21 cellular contexts compared by ENCODE assay signal in genomic region chr14:55188686-55189295, GRCh38. TPM values are rescaled to one million over a fixed set of nuclear protein-coding genes. Genes with fewer than 3 reads are reported as not detected.
DNase-seq lines count a peak whose midpoint lies in the region; ATAC-seq, FAIRE-seq and TF ChIP-seq lines count a peak whose summit lies in the region.
"Had no signal": no experiment of that assay in that cellular context is flagged by ENCODE, and none has a peak within 500 bp of the region (broad histone marks: within the 10 kb centered on the region; RNA-seq: fewer than 3 reads in every experiment).

No MANE protein-coding gene starts in this region.

- H4K5ac ChIP-seq in IMR-90 (ENCODE audit: low read depth, low read length) = no peak overlapping the region

- H2BK20ac ChIP-seq in IMR-90 (ENCODE audit: low read depth, low read length) = no peak overlapping the region

- no peak overlapping the region for H3K9ac ChIP-seq in IMR-90 (ENCODE audit: low read depth, low read length)

- H3K36me3 ChIP-seq in IMR-90 (ENCODE audit: control insufficient read depth, insufficient read depth, low read length) = 0 out of 2 replicates have a peak, but pooled peaks cover 2% of the 10 kb centered on the region
- H3K36me3 ChIP-seq: heart left ventricle, uterus had no signal

- H3K4me3 ChIP-seq in IMR-90 (ENCODE audit: insufficient read depth, low read depth, low read length) = no peak overlapping the region
- H3K4me3 ChIP-seq: heart left ventricle, MG63, uterus had no signal

- H4K8ac ChIP-seq in IMR-90 (ENCODE audit: low read depth in 2 of 2, low read length in 2 of 2) = no peak overlapping the region

- no peak for DNase-seq in activated T-cell treated with anti-CD3 and anti-CD28 coated beads, Interleukin-2, amount 50 U/mL, for 72 hours
- DNase-seq in activated T-cell treated with anti-CD3 and anti-CD28 coated beads, Interleukin-2, amount 50 U/mL, for 48 hours = no peak
- DNase-seq in IMR-90 (peak; percentile 31), osteocyte (ENCODE audit: extremely low spot score, unreplicated experiment) (no peak), left lobe of liver (ENCODE audit: low spot score) (no peak), GM12892 (ENCODE audit: insufficient read length) (no peak), GM12891 (ENCODE audit: insufficient read length, low spot score) (no peak)
- no peak for DNase-seq in central memory CD8-positive, alpha-beta T cell (ENCODE audit: low spot score in 2 of 2)
- DNase-seq: activated gamma-delta T cell; C1 segment of cervical spinal cord; EL; heart left ventricle; left colon; MG63; NK-92 treated with Interleukin-12 subunit alpha and Interleukin-12 subunit beta, amount 100 ng/mL, for 24 hours; right cardiac atrium; stimulated activated CD4-positive, alpha-beta T cell treated with anti-CD3 and anti-CD28 coated beads, Interleukin-2, amount 100 ng/mL, for 48 hours; uterus had no signal

- H3K56ac ChIP-seq in IMR-90 (ENCODE audit: extremely low read depth, insufficient read depth, low read length) = no peak overlapping the region

- TF ChIP-seq RAD21 in IMR-90 (IDR thresholded peaks at IDR 0.05; ENCODE audit: low read length) = no peak

- no peaks in the 10 kb centered on the region for H4K20me1 ChIP-seq in IMR-90 (ENCODE audit: insufficient read depth, low read length)

- H2BK120ac ChIP-seq in IMR-90 (ENCODE audit: low read depth, low read length) = no peak overlapping the region

- WGBS in IMR-90 (ENCODE audit: extremely low coverage in 2 of 2, insufficient read length in 1 of 2), 2 experiments = no CpG with 5 or more reads among the region's 4 CpGs

- no peak overlapping the region for H2BK15ac ChIP-seq in IMR-90 (ENCODE audit: low read depth, low read length)

- FAIRE-seq in GM12892 (lab: Jason Lieb, UNC) (no peak), GM12891 (lab: Jason Lieb, UNC) (no peak)
- FAIRE-seq: H54 had no signal

- no peak overlapping the region for H2AK9ac ChIP-seq in IMR-90 (replicated peaks; ENCODE audit: low read depth, low read length, poor library complexity)

- no peak overlapping the region for H3K14ac ChIP-seq in IMR-90 (replicated peaks; ENCODE audit: low read depth, low read length)

- H3K9me3 ChIP-seq in IMR-90 (ENCODE audit: control insufficient read depth, insufficient read depth, low read length) = no peaks in the 10 kb centered on the region
- H3K9me3 ChIP-seq: heart left ventricle, MG63, uterus had no signal

- H3K27me3 ChIP-seq in IMR-90 (ENCODE audit: control insufficient read depth, insufficient read depth, low read length) = no peaks in the 10 kb centered on the region
- H3K27me3 ChIP-seq: heart left ventricle, MG63, uterus had no signal

- CTCF ChIA-PET in IMR-90 (lab: Yijun Ruan, JAX) = interaction anchor here (0.5 to 1.1 kb wide), 2 partner anchors 11 to 151 kb away, joined by 3 to 4 read pairs; no protein-coding TSS in a partner anchor

- H3K27me3 Mint-ChIP-seq in activated T-cell treated with anti-CD3 and anti-CD28 coated beads, Interleukin-2, amount 50 U/mL, for 72 hours (ENCODE audit: low read depth) = no peaks in the 10 kb centered on the region
- no peaks in the 10 kb centered on the region for H3K27me3 Mint-ChIP-seq in central memory CD8-positive, alpha-beta T cell
- no peaks in the 10 kb centered on the region for H3K27me3 Mint-ChIP-seq in osteocyte (ENCODE audit: unreplicated experiment)
- H3K27me3 Mint-ChIP-seq: stimulated activated memory B cell treated with anti-CD40 and anti-IgM and Interleukin-4, amounts not matched to agents 10 μg/mL and 1 μg/mL and 100 μg/mL, for 72 hours had no signal

- BruUV-seq in IMR-90 (replicated peaks; lab: Mats Ljungman, UMichigan) = no TSS peak

- ATAC-seq in activated T-cell treated with anti-CD3 and anti-CD28 coated beads, Interleukin-2, amount 50 U/mL, for 72 hours (replicated peaks in 1 of 2) = no peak
- ATAC-seq in IMR-90 (ENCODE audit: low read depth) = no peak
- ATAC-seq in central memory CD8-positive, alpha-beta T cell (replicated peaks; ENCODE audit: extremely low read depth, poor library complexity, severe bottlenecking) = no peak
- no peak for ATAC-seq in left lobe of liver
- ATAC-seq: heart left ventricle; left colon; right cardiac atrium; stimulated activated memory B cell treated with anti-CD40 and anti-IgM and Interleukin-4, amounts not matched to agents 10 μg/mL and 1 μg/mL and 100 μg/mL, for 72 hours had no signal

- H3K4me1 ChIP-seq in IMR-90 (ENCODE audit: control insufficient read depth, insufficient read depth, low read length) = no peaks in the 10 kb centered on the region
- H3K4me1 ChIP-seq: uterus had no signal

- H3K4me2 ChIP-seq in IMR-90 (ENCODE audit: low read depth, low read length) = peak overlapping the region; percentile 56; the same call in 1 of the 2 replicates

- no peak overlapping the region for H2AFZ ChIP-seq in IMR-90 (replicated peaks; ENCODE audit: low read length, poor library complexity)

- no peak overlapping the region for H4K91ac ChIP-seq in IMR-90 (ENCODE audit: insufficient read depth, low read depth, low read length)

- no peak overlapping the region for H3K27ac ChIP-seq in IMR-90 (ENCODE audit: insufficient read depth, low read length)
- H3K27ac ChIP-seq: heart left ventricle, HL-60, uterus had no signal

- no peak overlapping the region for H3K23ac ChIP-seq in IMR-90 (ENCODE audit: low read depth, low read length)

- H3K4me3 Mint-ChIP-seq in activated T-cell treated with anti-CD3 and anti-CD28 coated beads, Interleukin-2, amount 50 U/mL, for 72 hours = peak overlapping the region; percentile 95 to 96
- peak overlapping the region; percentile 34 for H3K4me3 Mint-ChIP-seq in central memory CD8-positive, alpha-beta T cell
- H3K4me3 Mint-ChIP-seq in osteocyte (ENCODE audit: unreplicated experiment) = no peak overlapping the region
- H3K4me3 Mint-ChIP-seq: stimulated activated memory B cell treated with anti-CD40 and anti-IgM and Interleukin-4, amounts not matched to agents 10 μg/mL and 1 μg/mL and 100 μg/mL, for 72 hours had no signal

- peaks cover 5 to 22% of the 10 kb centered on the region in 2 donors for H3K36me3 Mint-ChIP-seq in activated T-cell treated with anti-CD3 and anti-CD28 coated beads, Interleukin-2, amount 50 U/mL, for 72 hours (ENCODE audit: insufficient read depth in 2 of 2)
- peaks cover 4% of the 10 kb centered on the region for H3K36me3 Mint-ChIP-seq in central memory CD8-positive, alpha-beta T cell (ENCODE audit: insufficient read depth)
- no peaks in the 10 kb centered on the region for H3K36me3 Mint-ChIP-seq in osteocyte (ENCODE audit: unreplicated experiment)
- H3K36me3 Mint-ChIP-seq: stimulated activated memory B cell treated with anti-CD40 and anti-IgM and Interleukin-4, amounts not matched to agents 10 μg/mL and 1 μg/mL and 100 μg/mL, for 72 hours had no signal

- no peak overlapping the region for H3K18ac ChIP-seq in IMR-90 (ENCODE audit: low read depth, low read length)

- H3K9me3 Mint-ChIP-seq in activated T-cell treated with anti-CD3 and anti-CD28 coated beads, Interleukin-2, amount 50 U/mL, for 72 hours = no peaks in the 10 kb centered on the region
- no peaks in the 10 kb centered on the region for H3K9me3 Mint-ChIP-seq in central memory CD8-positive, alpha-beta T cell
- peaks cover 9% of the 10 kb centered on the region for H3K9me3 Mint-ChIP-seq in osteocyte (ENCODE audit: unreplicated experiment)
- H3K9me3 Mint-ChIP-seq: stimulated activated memory B cell treated with anti-CD40 and anti-IgM and Interleukin-4, amounts not matched to agents 10 μg/mL and 1 μg/mL and 100 μg/mL, for 72 hours had no signal

- intact Hi-C loops in IMR-90 (cut with micrococcal nuclease) = no loop called here

- peaks cover 24 to 43% of the 10 kb centered on the region in 2 experiments for H3K79me1 ChIP-seq in IMR-90 (ENCODE audit: low read depth in 1 of 2, low read length in 2 of 2)

- dilution Hi-C loops in IMR-90 (cut with HindIII; ENCODE audit: low sequenced_read_pairs, unreplicated experiment) = no loop called here

- peak overlapping the region; percentile 43 for H3K27ac Mint-ChIP-seq in activated T-cell treated with anti-CD3 and anti-CD28 coated beads, Interleukin-2, amount 50 U/mL, for 72 hours
- H3K27ac Mint-ChIP-seq in central memory CD8-positive, alpha-beta T cell (ENCODE audit: low read depth) = no peak overlapping the region
- H3K27ac Mint-ChIP-seq in osteocyte (ENCODE audit: unreplicated experiment) = peak overlapping the region; percentile 20
- H3K27ac Mint-ChIP-seq: stimulated activated memory B cell treated with anti-CD40 and anti-IgM and Interleukin-4, amounts not matched to agents 10 μg/mL and 1 μg/mL and 100 μg/mL, for 72 hours had no signal

- in situ Hi-C loops in IMR-90 (cut with MboI; ENCODE audit: low sequenced_read_pairs) = no loop called here

- TF ChIP-seq POLR2A in IMR-90 (IDR thresholded peaks at IDR 0.05; ENCODE audit: low read depth, low read length) (no peak), GM12892 (IDR thresholded peaks at IDR 0.05; ENCODE audit: low read depth, low read length) (no peak), GM12891 (IDR thresholded peaks at IDR 0.05; ENCODE audit: low read depth, low read length) (no peak)

- H3K9me1 ChIP-seq in IMR-90 (ENCODE audit: insufficient read depth, low read length) = peaks cover 4% of the 10 kb centered on the region

- POLR2A ChIA-PET in IMR-90 (lab: Charles Lee; ENCODE audit: unreplicated experiment) = no interaction called here

- peak overlapping the region; percentile 17 for H2BK5ac ChIP-seq in IMR-90 (ENCODE audit: low read depth, low read length, poor library complexity, severe bottlenecking)

- TF ChIP-seq CTCF in IMR-90 (conservative IDR thresholded peaks at IDR 0.05; ENCODE audit: low read depth, low read length) (no peak), osteocyte (IDR thresholded peaks at IDR 0.05) (no peak)

- no peak overlapping the region for H3K4ac ChIP-seq in IMR-90 (ENCODE audit: low read depth, low read length)

- H2AK5ac ChIP-seq in IMR-90 (ENCODE audit: low read depth, low read length) = no peak overlapping the region

- H3K4me1 Mint-ChIP-seq in activated T-cell treated with anti-CD3 and anti-CD28 coated beads, Interleukin-2, amount 50 U/mL, for 72 hours (ENCODE audit: low read depth) = peaks cover 30% of the 10 kb centered on the region
- peaks cover 14% of the 10 kb centered on the region for H3K4me1 Mint-ChIP-seq in central memory CD8-positive, alpha-beta T cell
- H3K4me1 Mint-ChIP-seq in osteocyte (ENCODE audit: unreplicated experiment) = peaks cover 31% of the 10 kb centered on the region

RNA-seq across cellular contexts. Expression of gene DLGAP5, which starts 2.6 kb away (rescaled TPM):
- total RNA-seq in activated T-cell treated with anti-CD3 and anti-CD28 coated beads, Interleukin-2, amount 50 U/mL, for 72 hours = 10 to 100 TPM; 58.2 to 68.2 TPM
- total RNA-seq in IMR-90 (2012; rRNA removed) (19.0 and 40.3 TPM in 2 replicates), osteocyte (11.5 and 11.7 TPM in 2 replicates), left lobe of liver (0.33 TPM)
- 11.3 and 14.9 TPM in 2 replicates for polyA plus RNA-seq in IMR-90 (2012; rRNA removed)
- polyA plus RNA-seq in IMR-90 (2012; cell fraction: cytosol; rRNA removed) = 0.91 and 1.9 TPM in 2 replicates
- 0.82 and 5.4 TPM in 2 replicates for polyA plus RNA-seq in IMR-90 (2012; cell fraction: nucleus; rRNA removed; ENCODE audit: low replicate concordance)
- 32.3 TPM for polyA plus RNA-seq in GM12892 (2012; ENCODE audit: missing spikeins)
- 26.9 TPM for polyA plus RNA-seq in GM12891 (2012; ENCODE audit: low read depth, missing spikeins)

RNA-seq across cellular contexts. Expression of gene LGALS3, which starts 59.7 kb away (rescaled TPM):
- 10 to 100 TPM; 13.9 to 22.3 TPM for total RNA-seq in activated T-cell treated with anti-CD3 and anti-CD28 coated beads, Interleukin-2, amount 50 U/mL, for 72 hours
- total RNA-seq in IMR-90 (2012; rRNA removed) = 84.4 and 145 TPM in 2 replicates
- 171 and 200 TPM in 2 replicates for polyA plus RNA-seq in IMR-90 (2012; rRNA removed)
- 106 and 210 TPM in 2 replicates for polyA plus RNA-seq in IMR-90 (2012; cell fraction: cytosol; rRNA removed)
- polyA plus RNA-seq in IMR-90 (2012; cell fraction: nucleus; rRNA removed; ENCODE audit: low replicate concordance) = 122 and 127 TPM in 2 replicates
- 90.8 and 91.0 TPM in 2 replicates for total RNA-seq in osteocyte
- 3.9 TPM for total RNA-seq in left lobe of liver
- 48.5 TPM for polyA plus RNA-seq in GM12892 (2012; ENCODE audit: missing spikeins)
- polyA plus RNA-seq in GM12891 (2012; ENCODE audit: low read depth, missing spikeins) = 20.1 TPM
